23 cellular contexts compared by ENCODE assay signal in the genomic region with DNA sequence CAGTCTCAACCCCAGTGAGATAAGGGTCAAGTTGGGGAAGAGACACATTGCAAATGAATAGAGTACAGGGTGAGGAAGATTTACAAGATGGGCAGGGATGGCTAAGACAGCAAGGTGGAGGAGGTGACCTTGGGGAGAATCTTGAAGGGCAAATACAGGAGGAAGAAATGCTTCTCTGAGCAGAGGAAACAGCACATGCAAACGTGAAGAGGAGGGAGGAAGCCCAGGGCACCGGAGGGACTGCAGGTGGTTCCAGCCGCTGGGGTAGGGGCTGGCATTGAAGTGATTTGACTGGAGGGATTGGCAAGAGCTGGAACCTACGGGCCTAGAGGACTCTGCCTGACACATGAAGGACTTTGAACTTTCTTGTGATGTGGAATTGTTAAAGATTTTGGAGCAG.
"Had no signal": no experiment of that assay in that cellular context is flagged by ENCODE, and none has a peak within 500 bp of the region (broad histone marks: within the 10 kb centered on the region; RNA-seq: fewer than 3 reads in every experiment).

No MANE protein-coding gene starts in this region.

- H3K27me3 ChIP-seq: colonic mucosa, foreskin keratinocyte, hepatocyte, right atrium auricular region, sigmoid colon, suprapubic skin, thyroid gland had no signal

- H3K9me3 Mint-ChIP-seq: endodermal cell, naive B cell, nephron progenitor cell, type B pancreatic cell had no signal

- H3K27me3 Mint-ChIP-seq: type B pancreatic cell had no signal

- H3K4me2 ChIP-seq: hepatocyte had no signal

- H3K27ac Mint-ChIP-seq: endodermal cell, nephron progenitor cell, type B pancreatic cell had no signal

- H3K9me3 ChIP-seq: colonic mucosa, right atrium auricular region, sigmoid colon, suprapubic skin, thyroid gland had no signal

- H3K4me3 ChIP-seq: colonic mucosa, hepatocyte, lung, right atrium auricular region, sigmoid colon, skin epidermis, suprapubic skin, thyroid gland had no signal

- H3K4me3 Mint-ChIP-seq: endodermal cell, naive B cell, nephron progenitor cell, type B pancreatic cell had no signal

- H3K27ac ChIP-seq: colonic mucosa, foreskin keratinocyte, hepatocyte, right atrium auricular region, suprapubic skin, thyroid gland had no signal

- H3K4me1 ChIP-seq: colonic mucosa, right atrium auricular region, sigmoid colon had no signal

- ATAC-seq: foreskin keratinocyte; stimulated activated naive CD8-positive, alpha-beta T cell treated with anti-CD3 and anti-CD28 coated beads, Interleukin-15, Interleukin-2, amounts not matched to agents 100 U/mL and 50 U/mL, for 24 hours had no signal

- DNase-seq: colonic mucosa; effector CD4-positive, alpha-beta T cell; endodermal cell; erythroblast; foreskin keratinocyte; head of caudate nucleus; kidney; left cardiac atrium; left ventricle myocardium superior; mesendoderm; naive B cell; nephron progenitor cell; posterior cingulate gyrus; sigmoid colon; stimulated activated CD4-positive, alpha-beta T cell treated with anti-CD3 and anti-CD28 coated beads, Interleukin-2, amount 100 ng/mL, for 24 hours; stimulated activated naive CD8-positive, alpha-beta T cell treated with anti-CD3 and anti-CD28 coated beads, Interleukin-15, Interleukin-2, amounts not matched to agents 100 U/mL and 50 U/mL, for 24 hours; thyroid gland had no signal

- H3K36me3 Mint-ChIP-seq: naive B cell, type B pancreatic cell had no signal

- H3K36me3 ChIP-seq: colonic mucosa, right atrium auricular region, sigmoid colon, suprapubic skin, thyroid gland had no signal
